ENCODE assay signal across 18 cellular contexts in the genomic region with DNA sequence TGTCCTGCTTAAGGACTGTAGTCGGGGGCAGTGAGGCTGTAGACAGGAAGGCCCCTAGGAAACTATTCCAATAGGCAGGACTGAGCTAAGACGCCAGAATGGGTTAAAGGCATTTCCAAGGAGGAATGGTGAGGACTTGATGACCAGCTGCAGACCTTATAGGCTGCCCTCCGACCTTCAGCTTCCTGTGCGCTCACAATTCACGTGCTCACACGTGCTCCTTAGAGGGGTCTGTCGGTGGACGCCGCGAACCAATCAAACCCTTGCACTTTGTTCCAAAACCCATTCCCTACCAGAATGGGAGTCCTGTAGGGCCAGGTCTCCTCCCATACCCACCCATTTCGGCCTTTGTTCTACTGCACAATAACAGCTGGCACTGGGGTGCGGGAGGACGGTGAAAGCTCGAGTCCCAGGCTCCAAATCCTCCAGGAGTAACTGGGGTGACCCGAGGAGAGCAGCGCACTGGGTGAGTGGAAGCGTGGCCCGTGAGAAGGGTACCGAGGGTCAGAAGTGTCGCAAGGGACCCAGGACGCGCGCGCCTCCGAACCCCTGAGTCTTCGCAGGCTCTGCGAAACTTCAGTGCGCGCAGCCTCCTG. TPM values are rescaled to one million over a fixed set of nuclear protein-coding genes. Genes with fewer than 3 reads are reported as not detected.
DNase-seq lines count a peak whose midpoint lies in the region; ATAC-seq, FAIRE-seq and TF ChIP-seq lines count a peak whose summit lies in the region.
"Had no signal": no experiment of that assay in that cellular context is flagged by ENCODE, and none has a peak within 500 bp of the region (broad histone marks: within the 10 kb centered on the region; RNA-seq: fewer than 3 reads in every experiment).

No MANE protein-coding gene starts in this region.

- POLR2A ChIA-PET in activated B cell treated with CpG ODN at 0.5 μM for 24 hours (lab: Charles Lee) = no interaction called here

- H3K9me3 ChIP-seq in iPS-15b (ENCODE audit: control insufficient read depth, insufficient read depth, low read length) (no peaks in the 10 kb centered on the region), gastrocnemius medialis (no peaks in the 10 kb centered on the region)
- H3K9me3 ChIP-seq: BLaER1 treated with 17β-estradiol and CSF1 and Interleukin-3, amounts not matched to agents 10 nM and 100 nM had no signal

- H3K36me3 ChIP-seq in H7 (replicated peaks; ENCODE audit: control insufficient read depth, insufficient read depth, low read length) = no peaks in the 10 kb centered on the region
- no peaks in the 10 kb centered on the region for H3K36me3 ChIP-seq in iPS-15b (ENCODE audit: control insufficient read depth, insufficient read depth, low read length)
- no peaks in the 10 kb centered on the region for H3K36me3 ChIP-seq in gastrocnemius medialis
- H3K36me3 ChIP-seq: BLaER1 treated with 17β-estradiol and CSF1 and Interleukin-3, amounts not matched to agents 10 nM and 100 nM had no signal

- TF ChIP-seq POLR2A in gastrocnemius medialis (IDR thresholded peaks at IDR 0.05) = no peak

- no peak overlapping the region for H3K9ac ChIP-seq in iPS-15b (ENCODE audit: low read depth, low read length)
- H3K9ac ChIP-seq: BLaER1 treated with 17β-estradiol and CSF1 and Interleukin-3, amounts not matched to agents 10 nM and 100 nM had no signal

- FAIRE-seq in GM19239 (lab: Jason Lieb, UNC) = no peak

- H3K27ac Mint-ChIP-seq in activated B cell treated with CpG ODN at 0.5 μM for 24 hours = no peak overlapping the region
- H3K27ac Mint-ChIP-seq: progenitor cell of endocrine pancreas had no signal

- H3K36me3 Mint-ChIP-seq in activated B cell treated with CpG ODN at 0.5 μM for 24 hours (ENCODE audit: low read depth) = no peaks in the 10 kb centered on the region

- ATAC-seq in activated B cell treated with CpG ODN at 0.5 μM for 24 hours (ENCODE audit: low read depth) = no peak
- ATAC-seq in gastrocnemius medialis = no peak
- ATAC-seq: left colon had no signal

- intact Hi-C loops in activated B cell treated with CpG ODN at 0.5 μM for 24 hours (cut with micrococcal nuclease) = loop anchor here (2.0 kb wide), 1 partner anchor 1076 kb away; no protein-coding TSS in a partner anchor
- intact Hi-C loops in gastrocnemius medialis (cut with DNase I; ENCODE audit: low total_unique reads) = no loop called here

- no peaks in the 10 kb centered on the region for H3K9me3 Mint-ChIP-seq in activated B cell treated with CpG ODN at 0.5 μM for 24 hours

- peak; percentile 68 for DNase-seq in H7
- DNase-seq in activated B cell treated with CpG ODN at 0.5 μM for 24 hours = no peak
- DNase-seq in gastrocnemius medialis = no peak
- no peak for DNase-seq in anterior cingulate cortex (lab: John Stamatoyannopoulos, UW)
- DNase-seq in GM19239 (ENCODE audit: insufficient read length, low spot score) = no peak
- DNase-seq in NOMO-1 (lab: John Stamatoyannopoulos, UW; ENCODE audit: unreplicated experiment in 2 of 2) = no peak
- DNase-seq: activated CD4-positive, alpha-beta T cell treated with anti-CD3 and anti-CD28 coated beads for 4 hours; DMS153; Karpas-422; left colon; SIG-M5; stimulated activated CD4-positive, alpha-beta T cell treated with anti-CD3 and anti-CD28 coated beads, Interleukin-15, amount 100 ng/mL, for 24 hours; substantia nigra had no signal

- peaks cover 70% of the 10 kb centered on the region for H3K27me3 Mint-ChIP-seq in activated B cell treated with CpG ODN at 0.5 μM for 24 hours

- CTCF ChIA-PET in activated B cell treated with CpG ODN at 0.5 μM for 24 hours (lab: Charles Lee) = interaction anchor here (1.1 to 6.9 kb wide), 14 partner anchors 11 to 911 kb away, joined by 4 to 141 read pairs (median 8); no protein-coding TSS in a partner anchor

- no peak overlapping the region for H3K27ac ChIP-seq in gastrocnemius medialis
- H3K27ac ChIP-seq: BLaER1 treated with 17β-estradiol and CSF1 and Interleukin-3, amounts not matched to agents 10 nM and 100 nM had no signal

- in situ Hi-C loops in gastrocnemius medialis (cut with MboI; ENCODE audit: low sequenced_read_pairs in 4 of 4) = loop anchor here (10.0 to 25.0 kb wide), 4 partner anchors 470 to 917 kb away; no protein-coding TSS in a partner anchor

- H3K4me1 ChIP-seq in iPS-15b (ENCODE audit: control insufficient read depth, insufficient read depth, low read length) = peaks cover 10% of the 10 kb centered on the region
- H3K4me1 ChIP-seq in gastrocnemius medialis = peaks cover 10 to 11% of the 10 kb centered on the region in 2 donors

- H3K4me3 ChIP-seq in H7 (ENCODE audit: insufficient read depth, low read depth, low read length) (no peak overlapping the region; the same call in 1 of the 2 replicates), iPS-15b (ENCODE audit: low read depth, low read length) (peak overlapping the region; percentile 55), gastrocnemius medialis (peak overlapping the region; percentile 43 to 48 (median 45))

- peaks cover 68% of the 10 kb centered on the region for H3K27me3 ChIP-seq in H7 (ENCODE audit: control insufficient read depth, insufficient read depth, low read length)
- H3K27me3 ChIP-seq in iPS-15b (ENCODE audit: control insufficient read depth, insufficient read depth, low read length) = peaks cover 89% of the 10 kb centered on the region
- H3K27me3 ChIP-seq in gastrocnemius medialis = peaks cover 29 to 41% (median 39%) of the 10 kb centered on the region in 3 donors

- peaks cover 44% of the 10 kb centered on the region for H3K4me1 Mint-ChIP-seq in activated B cell treated with CpG ODN at 0.5 μM for 24 hours

- peak overlapping the region; percentile 25 for H3K4me3 Mint-ChIP-seq in activated B cell treated with CpG ODN at 0.5 μM for 24 hours

- no peak for TF ChIP-seq CTCF in activated B cell treated with CpG ODN at 0.5 μM for 24 hours (IDR thresholded peaks at IDR 0.05)
- no peak for TF ChIP-seq CTCF in gastrocnemius medialis (IDR thresholded peaks at IDR 0.05 in 4 of 5, conservative IDR thresholded peaks at IDR 0.05 in 1 of 5)

RNA-seq across cellular contexts. Expression of a gene that starts 12.9 kb away (rescaled TPM):
- total RNA-seq in H7 (2014; rRNA removed; shearing (Covaris generic)) = 1.7 and 3.0 TPM in 2 replicates
- total RNA-seq in activated B cell treated with CpG ODN at 0.5 μM for 24 hours = not detected in 2 replicates
- not detected for total RNA-seq in gastrocnemius medialis
- total RNA-seq: cerebellum, left colon, mucosa of gallbladder, progenitor cell of endocrine pancreas had no signal

RNA-seq across cellular contexts. Expression of a gene that starts 54.8 kb away (rescaled TPM):
- 0.07 and 0.80 TPM in 2 replicates for total RNA-seq in H7 (2014; rRNA removed; shearing (Covaris generic))
- not detected in 2 replicates for total RNA-seq in activated B cell treated with CpG ODN at 0.5 μM for 24 hours
- 10 to 100 TPM; 28.9 to 65.5 (median 50.5) TPM for total RNA-seq in gastrocnemius medialis
- total RNA-seq: left colon, mucosa of gallbladder had no signal

Comparison
In these comparisons a context has a peak if more than half of its experiments do, and no peak if none do; other contexts are left out.
1. RNA of a gene that starts 54.8 kb away (total RNA-seq): 28.9 to 65.5 TPM in gastrocnemius medialis; 0.07 to 0.80 TPM in H7 and not detected in activated B cell treated with CpG ODN at 0.5 μM for 24 hours; every median in the first group is over 10 times any median in the second.